In the genomic region with DNA sequence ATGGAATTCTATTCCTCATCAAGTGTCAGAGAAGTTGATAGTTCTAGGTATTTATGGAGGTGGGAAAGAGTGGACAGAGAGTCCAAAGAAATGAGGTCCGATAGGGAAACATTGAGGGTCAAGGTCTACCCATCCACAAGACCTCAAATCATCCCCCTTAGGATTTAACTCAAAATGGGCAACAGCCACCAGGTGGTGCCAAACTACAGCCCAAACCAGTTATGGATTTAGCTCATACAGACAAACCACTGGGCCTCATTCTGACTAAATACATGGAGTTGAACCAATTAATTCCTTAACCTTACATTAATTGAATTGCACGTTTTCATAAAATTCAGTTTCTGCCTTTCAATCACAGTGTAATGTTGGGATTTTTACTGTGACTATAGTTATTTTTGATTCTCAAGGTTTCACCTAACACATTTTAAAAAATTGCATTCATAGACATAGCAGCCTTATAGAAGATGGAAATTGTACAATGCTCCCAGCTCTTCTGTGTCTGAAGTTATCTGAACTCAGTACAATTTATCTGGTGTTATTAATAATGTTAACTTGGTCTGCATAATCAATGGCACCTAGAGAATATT, we compare ENCODE assay signal across 9 cellular contexts.
A peak's percentile ranks its signal among the peaks of the same experiment; 100 is the strongest.
DNase-seq lines count a peak whose midpoint lies in the region; ATAC-seq and TF ChIP-seq lines count a peak whose summit lies in the region.
"Had no signal": no experiment of that assay in that cellular context is flagged by ENCODE, and none has a peak within 500 bp of the region (broad histone marks: within the 10 kb centered on the region; RNA-seq: fewer than 3 reads in every experiment).

No MANE protein-coding gene starts in this region.

- H3K4me1 ChIP-seq in left ventricle myocardium inferior (no peaks in the 10 kb centered on the region), right atrium auricular region (no peaks in the 10 kb centered on the region), upper lobe of left lung (no peaks in the 10 kb centered on the region)

- WGBS in upper lobe of left lung, 2 donors, result 11 to 28% methylated on average over 2 of the region's 2 CpGs

- no peak for DNase-seq in left ventricle myocardium inferior
- no peak for DNase-seq in right atrium auricular region (ENCODE audit: low spot score)
- peak; percentile 63 for DNase-seq in NCI-H1105 treated with DMSO at 0.1 percent for 48 hours (lab: John Stamatoyannopoulos, UW)
- no peak for DNase-seq in coronary artery (ENCODE audit: low spot score)
- peak; percentile 57 for DNase-seq in myocyte (ENCODE audit: low read depth)
- DNase-seq in upper lobe of left lung, result peak in 1 of 2 donors; percentile 31

- H3K27ac ChIP-seq in left ventricle myocardium inferior (replicated peaks), result no peak overlapping the region
- H3K27ac ChIP-seq in right atrium auricular region, result no peak overlapping the region
- no peak overlapping the region for H3K27ac ChIP-seq in VCaP
- no peak overlapping the region for H3K27ac ChIP-seq in coronary artery
- H3K27ac ChIP-seq in upper lobe of left lung, result no peak overlapping the region
- H3K27ac ChIP-seq: neutrophil had no signal

- H3K9me3 ChIP-seq in left ventricle myocardium inferior (replicated peaks) (no peaks in the 10 kb centered on the region), right atrium auricular region (no peaks in the 10 kb centered on the region), upper lobe of left lung (no peaks in the 10 kb centered on the region)
- H3K9me3 ChIP-seq: neutrophil had no signal

- TF ChIP-seq CTCF in left ventricle myocardium inferior (IDR thresholded peaks at IDR 0.05; ENCODE audit: borderline replicate concordance), result peak; percentile 55
- TF ChIP-seq CTCF in right atrium auricular region (IDR thresholded peaks at IDR 0.05), result peak in 1 of 2 donors; percentile 55
- TF ChIP-seq CTCF in VCaP (conservative IDR thresholded peaks at IDR 0.05), result peak; percentile 83
- peak; percentile 22 for TF ChIP-seq CTCF in coronary artery (IDR thresholded peaks at IDR 0.05)
- peak in 5 of 6 experiments; percentile 35 to 55 (median 44) for TF ChIP-seq CTCF in upper lobe of left lung (IDR thresholded peaks at IDR 0.05)

- H3K27me3 ChIP-seq in left ventricle myocardium inferior (ENCODE audit: low read depth), result no peaks in the 10 kb centered on the region
- H3K27me3 ChIP-seq in right atrium auricular region, result peaks cover 0 to 2% of the 10 kb centered on the region in 2 donors
- H3K27me3 ChIP-seq in upper lobe of left lung, result no peaks in the 10 kb centered on the region

- ATAC-seq in HG02678 (IDR thresholded peaks at IDR 0.05; ENCODE audit: unreplicated experiment), result peak; percentile 55
- peak in 1 of 2 donors; percentile 46 for ATAC-seq in upper lobe of left lung (ENCODE audit: low FRiP score in 2 of 2)

- no peak overlapping the region for H3K4me3 ChIP-seq in left ventricle myocardium inferior
- no peak overlapping the region for H3K4me3 ChIP-seq in right atrium auricular region
- no peak overlapping the region for H3K4me3 ChIP-seq in coronary artery
- H3K4me3 ChIP-seq in upper lobe of left lung, result no peak overlapping the region

- H3K36me3 ChIP-seq in left ventricle myocardium inferior (no peaks in the 10 kb centered on the region), right atrium auricular region (no peaks in the 10 kb centered on the region), upper lobe of left lung (no peaks in the 10 kb centered on the region)
- H3K36me3 ChIP-seq: neutrophil had no signal

- no peak for TF ChIP-seq POLR2A in upper lobe of left lung (IDR thresholded peaks at IDR 0.05)

- intact Hi-C loops in left ventricle myocardium inferior (cut with micrococcal nuclease), result no loop called here

- no peak for TF ChIP-seq EP300 in upper lobe of left lung (IDR thresholded peaks at IDR 0.05)

Comparison
In these comparisons a context has a peak if more than half of its experiments do, and no peak if none do; other contexts are left out.
1. DNase-seq: peak in NCI-H1105 treated with DMSO at 0.1 percent for 48 hours (single experiment) and myocyte (single experiment); none in left ventricle myocardium inferior (single experiment), right atrium auricular region (single experiment) and coronary artery (single experiment).